In genomic region chr3:34284959-34285358, GRCh38 we compare ENCODE assay signal across 16 cellular contexts.
DNase-seq lines count a peak whose midpoint lies in the region; ATAC-seq, FAIRE-seq and TF ChIP-seq lines count a peak whose summit lies in the region.
"Had no signal": no experiment of that assay in that cellular context is flagged by ENCODE, and none has a peak within 500 bp of the region (broad histone marks: within the 10 kb centered on the region; RNA-seq: fewer than 3 reads in every experiment).

No MANE protein-coding gene starts in this region.

- POLR2A ChIA-PET in K562 (lab: Yijun Ruan, JAX), result interaction anchor here (0.6 kb wide), 1 partner anchor 122 kb away, joined by 3 read pairs; no protein-coding TSS in a partner anchor

- H3K4me1 ChIP-seq in cardiac muscle cell (ENCODE audit: low read depth) (peaks cover 21% of the 10 kb centered on the region), heart right ventricle (peaks cover 0 to 11% (median 0%) of the 10 kb centered on the region in 9 donors), K562 (replicated peaks in 1 of 2; ENCODE audit: control insufficient read depth in 2 of 2, insufficient read depth in 2 of 2, low read length in 2 of 2) (no peaks in the 10 kb centered on the region), thyroid gland (no peaks in the 10 kb centered on the region)
- H3K4me1 ChIP-seq: Peyer's patch had no signal

- BruUV-seq in K562 (replicated peaks; lab: Mats Ljungman, UMichigan), result no TSS peak

- H3K36me3 ChIP-seq in cardiac muscle cell, result no peaks in the 10 kb centered on the region
- H3K36me3 ChIP-seq in heart right ventricle, result no peaks in the 10 kb centered on the region
- no peaks in the 10 kb centered on the region for H3K36me3 ChIP-seq in K562 (ENCODE audit: control insufficient read depth, insufficient read depth, low read length)
- no peaks in the 10 kb centered on the region for H3K36me3 ChIP-seq in thyroid gland
- H3K36me3 ChIP-seq: Peyer's patch had no signal

- intact Hi-C loops in heart right ventricle (cut with DNase I) (no loop called here), K562 (cut with micrococcal nuclease) (no loop called here), thyroid gland (cut with DNase I) (no loop called here)

- H3K9ac ChIP-seq in K562 (ENCODE audit: insufficient read depth in 1 of 2, low read depth in 2 of 2, low read length in 2 of 2), result no peak overlapping the region

- DNase-seq in cardiac muscle cell (ENCODE audit: low read depth in 1 of 2, low spot score in 1 of 2) (no peak), heart right ventricle (no peak), NAMALWA (ENCODE audit: low spot score) (peak; percentile 25), K562 (ENCODE audit: extremely low read depth in 1 of 4, low spot score in 3 of 4) (peak; percentile 6 to 48 (median 32)), thyroid gland (no peak)
- DNase-seq: CD8-positive, alpha-beta T cell; H9; NCI-H1417 treated with DMSO at 0.1 percent for 48 hours; NCI-H2029 treated with DMSO at 0.1 percent for 48 hours; NCI-H510A treated with DMSO at 0.1 percent for 48 hours; Peyer's patch; SHP77; T-helper 17 cell had no signal

- TF ChIP-seq CTCF in cardiac muscle cell (IDR thresholded peaks at IDR 0.05; ENCODE audit: low read depth, low read length), result no peak
- no peak for TF ChIP-seq CTCF in heart right ventricle (IDR thresholded peaks at IDR 0.05)
- no peak for TF ChIP-seq CTCF in K562 (IDR thresholded peaks at IDR 0.05 in 2 of 3, conservative IDR thresholded peaks at IDR 0.05 in 1 of 3; ENCODE audit: insufficient read depth in 2 of 3, low read depth in 1 of 3, low read length in 3 of 3)
- TF ChIP-seq CTCF in thyroid gland (IDR thresholded peaks at IDR 0.05), result no peak

- 83% methylated on average over 4 of the region's 4 CpGs for WGBS in heart right ventricle, 2 donors
- WGBS in K562 (ENCODE audit: insufficient coverage, low coverage, missing lambda C conversion rate), result 0% methylated on average over 4 of the region's 4 CpGs
- WGBS in thyroid gland, 2 donors, result 78 to 82% methylated on average over 4 of the region's 4 CpGs

- no peaks in the 10 kb centered on the region for H3K9me1 ChIP-seq in K562 (ENCODE audit: control insufficient read depth, insufficient read depth, low read length)

- TF ChIP-seq RAD21 in K562 (CRISPR knock-in tag; conservative IDR thresholded peaks at IDR 0.05 in 1 of 2, IDR thresholded peaks at IDR 0.05 in 1 of 2), result no peak

- CTCF ChIA-PET in K562 (lab: Yijun Ruan, JAX; ENCODE audit: low intra/inter-chr PET ratio), result no interaction called here

- H3K27ac ChIP-seq in cardiac muscle cell (peak overlapping the region; percentile 92), heart right ventricle (no peak overlapping the region), K562 (ENCODE audit: extremely low read depth, low read depth, low read length) (no peak overlapping the region), thyroid gland (no peak overlapping the region)
- H3K27ac ChIP-seq: Peyer's patch had no signal

- H3K4me2 ChIP-seq in K562 (ENCODE audit: insufficient read depth, low read length), result no peak overlapping the region

- TF ChIP-seq POLR2A in K562 (conservative IDR thresholded peaks at IDR 0.05) (no peak), thyroid gland (IDR thresholded peaks at IDR 0.05) (no peak)

- H3K4me3 ChIP-seq in cardiac muscle cell (no peak overlapping the region), heart right ventricle (no peak overlapping the region), K562 (no peak overlapping the region), thyroid gland (replicated peaks in 1 of 3) (no peak overlapping the region)
- H3K4me3 ChIP-seq: Peyer's patch had no signal

- no peak overlapping the region for H2AFZ ChIP-seq in K562 (ENCODE audit: low read depth, low read length)

- H3K27me3 ChIP-seq in cardiac muscle cell, result no peaks in the 10 kb centered on the region
- no peaks in the 10 kb centered on the region for H3K27me3 ChIP-seq in heart right ventricle
- H3K27me3 ChIP-seq in K562 (ENCODE audit: control insufficient read depth in 2 of 2, insufficient read depth in 2 of 2, low read length in 2 of 2), result no peaks in the 10 kb centered on the region
- H3K27me3 ChIP-seq in thyroid gland, result no peaks in the 10 kb centered on the region
- H3K27me3 ChIP-seq: Peyer's patch had no signal

- ATAC-seq in heart right ventricle (no peak), K562 (peak; percentile 80), GM19035 (IDR thresholded peaks at IDR 0.05; ENCODE audit: unreplicated experiment) (no peak), HG03196 (IDR thresholded peaks at IDR 0.05; ENCODE audit: unreplicated experiment) (no peak)
- ATAC-seq: CD8-positive, alpha-beta T cell; T-helper 17 cell had no signal

- no peaks in the 10 kb centered on the region for H3K79me2 ChIP-seq in K562 (ENCODE audit: control insufficient read depth, insufficient read depth, low read length)

- H3K9me3 ChIP-seq in cardiac muscle cell (ENCODE audit: low read depth) (no peaks in the 10 kb centered on the region), heart right ventricle (peaks cover 0 to 4% (median 0%) of the 10 kb centered on the region in 11 donors), K562 (replicated peaks; ENCODE audit: control insufficient read depth, insufficient read depth, low read depth, low read length) (no peaks in the 10 kb centered on the region), thyroid gland (no peaks in the 10 kb centered on the region)
- H3K9me3 ChIP-seq: Peyer's patch had no signal

- no peak for TF ChIP-seq EP300 in K562 (IDR thresholded peaks at IDR 0.05; ENCODE audit: low read length)

- in situ Hi-C loops in K562 (cut with MboI), result no loop called here

- no peaks in the 10 kb centered on the region for H4K20me1 ChIP-seq in K562 (replicated peaks; ENCODE audit: control insufficient read depth, insufficient read depth, low read length)

- peak; percentile 65 for FAIRE-seq in K562 (lab: Jason Lieb, UNC)
- FAIRE-seq: D721Med had no signal

TF ChIP-seq in K562, 482 proteins besides CTCF, POLR2A, EP300 and RAD21:
- TF ChIP-seq TFE3 (CRISPR knock-in tag; IDR thresholded peaks at IDR 0.05) (peak; percentile 79), NR2F6 (CRISPR knock-in tag; IDR thresholded peaks at IDR 0.05) (no peak), NR4A1 (CRISPR knock-in tag; IDR thresholded peaks at IDR 0.05) (no peak), NR4A1 (tag; IDR thresholded peaks at IDR 0.05) (no peak), ZNF24 (IDR thresholded peaks at IDR 0.05) (0 out of 2 replicates have a peak, but pooled peaks have one; percentile 51), USF1 (CRISPR knock-in tag; IDR thresholded peaks at IDR 0.05) (peak; percentile 72), TOE1 (IDR thresholded peaks at IDR 0.05; ENCODE audit: borderline replicate concordance) (peak; percentile 64; the same call in 1 of the 2 replicates), TOE1 (CRISPR knock-in tag; IDR thresholded peaks at IDR 0.05; ENCODE audit: borderline replicate concordance, low read depth) (no peak), CBFA2T2 (conservative IDR thresholded peaks at IDR 0.05) (0 out of 2 replicates have a peak, but pooled peaks have one; percentile 28), HCFC1 (IDR thresholded peaks at IDR 0.05; ENCODE audit: low read depth, low read length) (peak; percentile 79), BHLHE40 (IDR thresholded peaks at IDR 0.05; ENCODE audit: low read length) (peak; percentile 34; the same call in 1 of the 2 replicates), RAD51 (IDR thresholded peaks at IDR 0.05; ENCODE audit: borderline replicate concordance, low read depth) (peak; percentile 87), CREM (IDR thresholded peaks at IDR 0.05; ENCODE audit: low read depth) (no peak), SIX5 (IDR thresholded peaks at IDR 0.05; ENCODE audit: borderline replicate concordance in 1 of 2, insufficient read depth in 1 of 2, low read depth in 1 of 2, low read length in 2 of 2) (peak; percentile 47 to 54; a peak in 3 of 4 replicates), USF2 (CRISPR knock-in tag; IDR thresholded peaks at IDR 0.05) (peak; percentile 95)

Comparison
In these comparisons a context has a peak if more than half of its experiments do, and no peak if none do; other contexts are left out.
1. DNase-seq: peak in NAMALWA (single experiment) and K562 (4 of 4); none in cardiac muscle cell (0 of 2), heart right ventricle (0 of 2) and thyroid gland (0 of 2).